In genomic region chr15:55241895-55242294, GRCh38 we compare ENCODE assay signal across 20 cellular contexts. TPM values are rescaled to one million over a fixed set of nuclear protein-coding genes. Genes with fewer than 3 reads are reported as not detected.
DNase-seq lines count a peak whose midpoint lies in the region; ATAC-seq lines count a peak whose summit lies in the region.
"Had no signal": no experiment of that assay in that cellular context is flagged by ENCODE, and none has a peak within 500 bp of the region (broad histone marks: within the 10 kb centered on the region; RNA-seq: fewer than 3 reads in every experiment).

No MANE protein-coding gene starts in this region.

- DNase-seq in activated T-cell treated with anti-CD3 and anti-CD28 coated beads, Interleukin-2, amount 50 U/mL, for 72 hours = no peak
- no peak for DNase-seq in activated T-cell treated with anti-CD3 and anti-CD28 coated beads for 4 hours
- peak; percentile 21 for DNase-seq in hepatic stellate cell (ENCODE audit: low spot score)
- DNase-seq in stromal cell of bone marrow (ENCODE audit: low read depth) = peak; percentile 61
- DNase-seq in GF-D8 (lab: John Stamatoyannopoulos, UW) = no peak
- DNase-seq: activated CD4-positive, alpha-beta T cell treated with anti-CD3 and anti-CD28 coated beads, Interleukin-2, amount 50 U/mL, for 4 hours; activated effector memory CD4-positive, alpha-beta T cell treated with anti-CD3 and anti-CD28 coated beads, Interleukin-2, amount 50 U/mL, for 16 hours; CD4-positive, alpha-beta T cell; effector memory CD4-positive, alpha-beta T cell; left ventricle myocardium inferior; NCI-H2081; NCI-H510A treated with DMSO at 0.1 percent for 48 hours; OCI-M1; psoas muscle; SJCRH30; spleen; stimulated activated naive CD4-positive, alpha-beta T cell had no signal

- peaks cover 99% of the 10 kb centered on the region for H3K4me1 Mint-ChIP-seq in activated T-cell treated with anti-CD3 and anti-CD28 coated beads, Interleukin-2, amount 50 U/mL, for 72 hours (ENCODE audit: low read depth)
- peaks cover 73% of the 10 kb centered on the region for H3K4me1 Mint-ChIP-seq in activated naive CD8-positive, alpha-beta T cell (ENCODE audit: low read depth)

- peaks cover 0 to 2% of the 10 kb centered on the region in 2 donors for H3K9me3 Mint-ChIP-seq in activated T-cell treated with anti-CD3 and anti-CD28 coated beads, Interleukin-2, amount 50 U/mL, for 72 hours
- no peaks in the 10 kb centered on the region for H3K9me3 Mint-ChIP-seq in activated naive CD8-positive, alpha-beta T cell (ENCODE audit: low read depth)
- H3K9me3 Mint-ChIP-seq: CD4-positive, alpha-beta T cell had no signal

- peaks cover 7 to 31% of the 10 kb centered on the region in 2 donors for H3K36me3 Mint-ChIP-seq in activated T-cell treated with anti-CD3 and anti-CD28 coated beads, Interleukin-2, amount 50 U/mL, for 72 hours (ENCODE audit: insufficient read depth in 2 of 2)
- peaks cover 19% of the 10 kb centered on the region for H3K36me3 Mint-ChIP-seq in activated naive CD8-positive, alpha-beta T cell

- peak overlapping the region; percentile 27 to 52 for H3K4me3 Mint-ChIP-seq in activated T-cell treated with anti-CD3 and anti-CD28 coated beads, Interleukin-2, amount 50 U/mL, for 72 hours
- peak overlapping the region; percentile 17 for H3K4me3 Mint-ChIP-seq in activated naive CD8-positive, alpha-beta T cell
- H3K4me3 Mint-ChIP-seq: CD4-positive, alpha-beta T cell had no signal

- ATAC-seq in activated T-cell treated with anti-CD3 and anti-CD28 coated beads, Interleukin-2, amount 50 U/mL, for 72 hours (replicated peaks in 1 of 2) = peak in 1 of 2 donors; percentile 10
- ATAC-seq in HG02759 (IDR thresholded peaks at IDR 0.05; ENCODE audit: unreplicated experiment) (no peak), GM18858 (IDR thresholded peaks at IDR 0.05; ENCODE audit: unreplicated experiment) (no peak)
- ATAC-seq: psoas muscle had no signal

- H3K27me3 Mint-ChIP-seq in activated T-cell treated with anti-CD3 and anti-CD28 coated beads, Interleukin-2, amount 50 U/mL, for 72 hours (ENCODE audit: low read depth) = no peaks in the 10 kb centered on the region
- H3K27me3 Mint-ChIP-seq in activated naive CD8-positive, alpha-beta T cell = no peaks in the 10 kb centered on the region
- H3K27me3 Mint-ChIP-seq: CD4-positive, alpha-beta T cell had no signal

- H3K27ac Mint-ChIP-seq in activated T-cell treated with anti-CD3 and anti-CD28 coated beads, Interleukin-2, amount 50 U/mL, for 72 hours = peak overlapping the region; percentile 94
- peak overlapping the region; percentile 89 for H3K27ac Mint-ChIP-seq in activated naive CD8-positive, alpha-beta T cell
- H3K27ac Mint-ChIP-seq: CD4-positive, alpha-beta T cell had no signal

RNA-seq across cellular contexts. Expression of gene RSL24D1, which starts 45.2 kb away (rescaled TPM):
- total RNA-seq in activated T-cell treated with anti-CD3 and anti-CD28 coated beads, Interleukin-2, amount 50 U/mL, for 72 hours = 100 to 1,000 TPM; 181 to 207 TPM

RNA-seq across cellular contexts. Expression of gene RAB27A, which starts 47.7 kb away (rescaled TPM):
- total RNA-seq in activated T-cell treated with anti-CD3 and anti-CD28 coated beads, Interleukin-2, amount 50 U/mL, for 72 hours = 100 to 1,000 TPM; 203 to 205 TPM

Comparison
In these comparisons a context has a peak if more than half of its experiments do, and no peak if none do; other contexts are left out.
1. DNase-seq: peak in hepatic stellate cell (single experiment) and stromal cell of bone marrow (single experiment); none in activated T-cell treated with anti-CD3 and anti-CD28 coated beads, Interleukin-2, amount 50 U/mL, for 72 hours (0 of 2), activated T-cell treated with anti-CD3 and anti-CD28 coated beads for 4 hours (single experiment) and GF-D8 (single experiment).